Comparison of ENCODE assay signal across 8 cellular contexts in the genomic region with DNA sequence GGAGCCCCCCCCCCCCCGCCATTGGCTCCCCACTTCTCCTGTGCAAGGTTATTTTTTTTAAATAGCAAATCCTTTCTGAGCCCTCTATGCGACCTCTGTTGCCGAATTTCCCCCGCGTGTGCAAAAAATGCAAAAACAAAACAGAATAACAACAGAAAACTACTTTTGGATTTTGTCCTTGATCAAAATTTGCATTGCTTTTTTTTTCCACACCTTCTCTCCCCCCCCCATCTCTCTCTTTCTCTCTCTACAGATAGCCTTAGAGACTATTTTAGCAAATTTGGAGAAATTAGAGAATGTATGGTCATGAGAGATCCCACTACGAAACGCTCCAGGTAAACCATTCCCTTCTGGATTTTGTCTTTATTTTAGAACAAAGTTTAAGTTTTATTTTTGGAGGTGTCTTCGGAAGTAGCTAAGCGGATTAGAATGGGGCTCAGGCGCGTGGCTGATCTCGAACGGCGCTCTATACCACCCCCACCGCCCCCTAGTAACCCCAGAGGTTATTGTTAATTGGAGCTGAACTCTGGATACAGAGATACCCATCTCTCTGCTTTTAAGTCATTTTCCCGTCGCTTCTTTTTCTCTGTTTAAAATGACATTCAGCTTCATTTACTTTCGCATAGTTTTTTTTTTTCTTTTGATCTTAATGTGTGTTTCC. TPM values are rescaled to one million over a fixed set of nuclear protein-coding genes. Genes with fewer than 3 reads are reported as not detected.
DNase-seq lines count a peak whose midpoint lies in the region; ATAC-seq and TF ChIP-seq lines count a peak whose summit lies in the region.

No MANE protein-coding gene starts in this region.

- H3K27ac Mint-ChIP-seq in Caco-2 (ENCODE audit: unreplicated experiment) = peak overlapping the region; percentile 92

- ATAC-seq in left lung (no peak), HG03354 (IDR thresholded peaks at IDR 0.05; ENCODE audit: poor library complexity, severe bottlenecking, unreplicated experiment) (no peak)

- H3K4me3 Mint-ChIP-seq in Caco-2 (ENCODE audit: unreplicated experiment) = peak overlapping the region; percentile 95

- H3K27me3 Mint-ChIP-seq in Caco-2 (ENCODE audit: insufficient read depth, unreplicated experiment) = no peaks in the 10 kb centered on the region

- peaks cover 23% of the 10 kb centered on the region for H3K4me1 Mint-ChIP-seq in Caco-2 (ENCODE audit: low read depth, unreplicated experiment)

- intact Hi-C loops in Caco-2 (cut with micrococcal nuclease; ENCODE audit: unreplicated experiment) = loop anchor here (1.0 to 5.0 kb wide), 3 partner anchors 11 to 115 kb away; no protein-coding TSS in a partner anchor
- intact Hi-C loops in left lung (cut with DNase I) = no loop called here

- POLR2A ChIA-PET in Caco-2 (lab: Charles Lee) = interaction anchor here (0.5 to 1.5 kb wide), 8 partner anchors 8 to 242 kb away, joined by 3 to 12 read pairs (median 7); no protein-coding TSS in a partner anchor

- H3K36me3 ChIP-seq in Caco-2 (ENCODE audit: control insufficient read depth, insufficient read depth, low read length) = peaks cover 2% of the 10 kb centered on the region; the same call in 1 of the 2 replicates
- peaks cover 2% of the 10 kb centered on the region for H3K36me3 ChIP-seq in adipocyte (ENCODE audit: control insufficient read depth, insufficient read depth, low read length, severe bottlenecking)
- peaks cover 0 to 5% of the 10 kb centered on the region in 2 donors for H3K36me3 ChIP-seq in left lung
- H3K36me3 ChIP-seq in thymus (ENCODE audit: control insufficient read depth, insufficient read depth) = peaks cover 4% of the 10 kb centered on the region

- under 1% methylated on average over 18 of the region's 18 CpGs for WGBS in thymus

- CTCF ChIA-PET in Caco-2 (lab: Charles Lee) = interaction anchor here (0.7 to 2.6 kb wide), 3 partner anchors 10 to 103 kb away, joined by 3 to 18 read pairs (median 3); no protein-coding TSS in a partner anchor

- DNase-seq in Caco-2 (no peak), Kasumi-1 (lab: John Stamatoyannopoulos, UW) (peak; percentile 35 to 44), adipocyte (ENCODE audit: low read depth) (peak; percentile 38), left lung (no peak), GM13977 (ENCODE audit: low spot score) (no peak), GM10266 (ENCODE audit: extremely low spot score) (no peak)

- no peaks in the 10 kb centered on the region for H3K9me3 ChIP-seq in Caco-2
- H3K9me3 ChIP-seq in adipocyte (ENCODE audit: control insufficient read depth, low read length) = no peaks in the 10 kb centered on the region
- H3K9me3 ChIP-seq in left lung = no peaks in the 10 kb centered on the region
- H3K9me3 ChIP-seq in thymus (ENCODE audit: control insufficient read depth) = no peaks in the 10 kb centered on the region

- in situ Hi-C loops in GM13977 (cut with MboI; ENCODE audit: low pct_unique_long_range_greater_than_20kb, low sequenced_read_pairs, unreplicated experiment) = no loop called here

- H3K9ac ChIP-seq in adipocyte (ENCODE audit: low read length) = peak overlapping the region; percentile 69

- H3K4me3 ChIP-seq in Caco-2 (ENCODE audit: low read depth, low read length) (peak overlapping the region; percentile 73), adipocyte (ENCODE audit: low read length) (peak overlapping the region; percentile 84), left lung (peak overlapping the region; percentile 71 to 80), thymus (ENCODE audit: low read length) (peak overlapping the region; percentile 90)

- no peak for TF ChIP-seq CTCF in Caco-2 (IDR thresholded peaks at IDR 0.05; ENCODE audit: insufficient read depth in 1 of 2, low read depth in 1 of 2, low read length in 1 of 2, severe bottlenecking in 1 of 2, unreplicated experiment in 1 of 2)
- no peak for TF ChIP-seq CTCF in left lung (IDR thresholded peaks at IDR 0.05)
- no peak for TF ChIP-seq CTCF in GM13977 (IDR thresholded peaks at IDR 0.05; ENCODE audit: extremely low read depth, insufficient read depth, missing control alignments)
- no peak for TF ChIP-seq CTCF in GM10266 (IDR thresholded peaks at IDR 0.05; ENCODE audit: control insufficient read depth, insufficient read depth, low read depth, missing control alignments)

- H3K4me1 ChIP-seq in Caco-2 = peaks cover 17% of the 10 kb centered on the region; the same call in 1 of the 2 replicates
- peaks cover 7% of the 10 kb centered on the region for H3K4me1 ChIP-seq in adipocyte (ENCODE audit: control insufficient read depth, insufficient read depth, low read length)
- H3K4me1 ChIP-seq in left lung = peaks cover 8 to 34% of the 10 kb centered on the region in 2 donors
- H3K4me1 ChIP-seq in thymus (ENCODE audit: control insufficient read depth, insufficient read depth, low read length) = peaks cover 15% of the 10 kb centered on the region

- H3K27me3 ChIP-seq in Caco-2 (replicated peaks; ENCODE audit: control insufficient read depth, insufficient read depth, low read length) (no peaks in the 10 kb centered on the region), adipocyte (replicated peaks; ENCODE audit: control insufficient read depth, insufficient read depth, low read length) (peaks cover 4% of the 10 kb centered on the region), left lung (peaks cover 0 to 9% of the 10 kb centered on the region in 2 donors), thymus (ENCODE audit: control insufficient read depth, insufficient read depth) (no peaks in the 10 kb centered on the region)

- no peak overlapping the region for H3K27ac ChIP-seq in left lung
- peak overlapping the region; percentile 84 for H3K27ac ChIP-seq in thymus (ENCODE audit: low read depth)

- H3K36me3 Mint-ChIP-seq in Caco-2 (ENCODE audit: insufficient read depth, unreplicated experiment) = peaks cover 62% of the 10 kb centered on the region

- H3K9me3 Mint-ChIP-seq in Caco-2 (ENCODE audit: unreplicated experiment) = no peaks in the 10 kb centered on the region

- no TSS peak for BruUV-seq in Caco-2 (replicated peaks; lab: Mats Ljungman, UMichigan)

RNA-seq across cellular contexts. Expression of a gene that starts 1.0 kb away (rescaled TPM):
- total RNA-seq in Caco-2 (2022) = 174 and 185 TPM in 2 replicates
- 10 to 100 TPM; 35.0 to 45.1 TPM for total RNA-seq in left lung
- polyA plus RNA-seq in thymus = 25.3 TPM

Comparison
In these comparisons a context has a peak if more than half of its experiments do, and no peak if none do; other contexts are left out.
1. DNase-seq: peak in Kasumi-1 (2 of 2) and adipocyte (single experiment); none in Caco-2 (0 of 2), left lung (0 of 2), GM13977 (single experiment) and GM10266 (single experiment).
2. Peak in every context shown above with its lines, with median percentiles within 50 percentile points of each other: H3K4me3 ChIP-seq.